Comparison of ENCODE assay signal across 11 cellular contexts in genomic region chr15:67138946-67139855, GRCh38.
A peak's percentile ranks its signal among the peaks of the same experiment; 100 is the strongest.
DNase-seq lines count a peak whose midpoint lies in the region; ATAC-seq, FAIRE-seq and TF ChIP-seq lines count a peak whose summit lies in the region.
"Had no signal": no experiment of that assay in that cellular context is flagged by ENCODE, and none has a peak within 500 bp of the region (broad histone marks: within the 10 kb centered on the region; RNA-seq: fewer than 3 reads in every experiment).

No MANE protein-coding gene starts in this region.

- H3K9ac ChIP-seq in skeletal muscle satellite cell (ENCODE audit: low read depth, low read length), result peak overlapping the region; percentile 75

- ATAC-seq in T-helper 17 cell (no peak), GM18519 (IDR thresholded peaks at IDR 0.05; ENCODE audit: low FRiP score, unreplicated experiment) (no peak), HG03565 (IDR thresholded peaks at IDR 0.05; ENCODE audit: unreplicated experiment) (no peak)

- peaks cover 73% of the 10 kb centered on the region for H3K4me1 Mint-ChIP-seq in T-helper 17 cell
- H3K4me1 Mint-ChIP-seq in immature natural killer cell, result peaks cover 93 to 94% of the 10 kb centered on the region in 2 donors

- H3K4me1 ChIP-seq in skeletal muscle satellite cell (ENCODE audit: control insufficient read depth, insufficient read depth, low read length), result peaks cover 89% of the 10 kb centered on the region

- DNase-seq in HEK293T (ENCODE audit: extremely low spot score) (peak; percentile 49), T-helper 17 cell (no peak), immature natural killer cell (no peak), HTR-8/SVneo (ENCODE audit: insufficient read length, low spot score) (no peak), UCSD-AML1 (lab: John Stamatoyannopoulos, UW; ENCODE audit: unreplicated experiment) (no peak)
- DNase-seq: activated CD8-positive, alpha-beta memory T cell treated with anti-CD3 and anti-CD28 coated beads, Interleukin-2, amount 50 U/mL, for 48 hours; MG63 had no signal

- CTCF ChIA-PET in HEK293T (lab: Yijun Ruan, JAX), result interaction anchor here (0.6 kb wide), 1 partner anchor 285 kb away, joined by 3 read pairs; no protein-coding TSS in a partner anchor

- peak overlapping the region; percentile 28 for H3K4me3 ChIP-seq in skeletal muscle satellite cell (ENCODE audit: low read length)
- H3K4me3 ChIP-seq: MG63 had no signal

- peaks cover 3% of the 10 kb centered on the region for H3K36me3 ChIP-seq in skeletal muscle satellite cell (ENCODE audit: insufficient read depth, low read length)

- POLR2A ChIA-PET in HEK293T (lab: Yijun Ruan, JAX), result interaction anchor here (0.9 to 1.3 kb wide), 3 partner anchors 14 to 73 kb away, joined by 3 to 5 read pairs (median 3); partner anchors contain the start of gene SMAD3

- H3K4me3 Mint-ChIP-seq in T-helper 17 cell, result peak overlapping the region; percentile 61
- peak overlapping the region in 1 of 5 donors; percentile 74 for H3K4me3 Mint-ChIP-seq in immature natural killer cell

- H3K27me3 ChIP-seq in skeletal muscle satellite cell (ENCODE audit: control insufficient read depth, insufficient read depth, low read length), result no peaks in the 10 kb centered on the region
- H3K27me3 ChIP-seq: MG63 had no signal

- no peaks in the 10 kb centered on the region for H3K9me3 ChIP-seq in T-helper 17 cell (ENCODE audit: control insufficient read depth, low read length, poor library complexity, severe bottlenecking)
- no peaks in the 10 kb centered on the region for H3K9me3 ChIP-seq in skeletal muscle satellite cell (replicated peaks; ENCODE audit: low read length)
- H3K9me3 ChIP-seq: MG63 had no signal

- no peak for FAIRE-seq in HTR-8/SVneo (lab: Jason Lieb, UNC)
- FAIRE-seq: G401.6 had no signal

- H3K36me3 Mint-ChIP-seq in T-helper 17 cell (ENCODE audit: low read depth), result no peaks in the 10 kb centered on the region
- peaks cover 0 to 3% (median 0%) of the 10 kb centered on the region in 3 donors for H3K36me3 Mint-ChIP-seq in immature natural killer cell

- H3K27ac Mint-ChIP-seq in T-helper 17 cell (peak overlapping the region; percentile 100), immature natural killer cell (peak overlapping the region; percentile 77 to 99 (median 88))

- H3K4me2 ChIP-seq in skeletal muscle satellite cell (ENCODE audit: low read length), result peak overlapping the region; percentile 70

- H3K9me3 Mint-ChIP-seq in immature natural killer cell, result no peaks in the 10 kb centered on the region

- H3K27me3 Mint-ChIP-seq in T-helper 17 cell (no peaks in the 10 kb centered on the region), immature natural killer cell (ENCODE audit: low read depth in 3 of 3) (peaks cover 1 to 6% (median 5%) of the 10 kb centered on the region in 3 donors)

TF ChIP-seq in HEK293T, 16 proteins besides CTCF, POLR2A, EP300 and RAD21:
- TF ChIP-seq SUZ12 (IDR thresholded peaks at IDR 0.05), result no peak
- TF ChIP-seq FOXM1 (IDR thresholded peaks at IDR 0.05; ENCODE audit: borderline replicate concordance), result 0 out of 2 replicates have a peak, but pooled peaks have one; percentile 4
- peak; percentile 80 for TF ChIP-seq CTBP1 (IDR thresholded peaks at IDR 0.05; ENCODE audit: borderline replicate concordance)
